1 cellular context compared by ENCODE assay signal in the genomic region with DNA sequence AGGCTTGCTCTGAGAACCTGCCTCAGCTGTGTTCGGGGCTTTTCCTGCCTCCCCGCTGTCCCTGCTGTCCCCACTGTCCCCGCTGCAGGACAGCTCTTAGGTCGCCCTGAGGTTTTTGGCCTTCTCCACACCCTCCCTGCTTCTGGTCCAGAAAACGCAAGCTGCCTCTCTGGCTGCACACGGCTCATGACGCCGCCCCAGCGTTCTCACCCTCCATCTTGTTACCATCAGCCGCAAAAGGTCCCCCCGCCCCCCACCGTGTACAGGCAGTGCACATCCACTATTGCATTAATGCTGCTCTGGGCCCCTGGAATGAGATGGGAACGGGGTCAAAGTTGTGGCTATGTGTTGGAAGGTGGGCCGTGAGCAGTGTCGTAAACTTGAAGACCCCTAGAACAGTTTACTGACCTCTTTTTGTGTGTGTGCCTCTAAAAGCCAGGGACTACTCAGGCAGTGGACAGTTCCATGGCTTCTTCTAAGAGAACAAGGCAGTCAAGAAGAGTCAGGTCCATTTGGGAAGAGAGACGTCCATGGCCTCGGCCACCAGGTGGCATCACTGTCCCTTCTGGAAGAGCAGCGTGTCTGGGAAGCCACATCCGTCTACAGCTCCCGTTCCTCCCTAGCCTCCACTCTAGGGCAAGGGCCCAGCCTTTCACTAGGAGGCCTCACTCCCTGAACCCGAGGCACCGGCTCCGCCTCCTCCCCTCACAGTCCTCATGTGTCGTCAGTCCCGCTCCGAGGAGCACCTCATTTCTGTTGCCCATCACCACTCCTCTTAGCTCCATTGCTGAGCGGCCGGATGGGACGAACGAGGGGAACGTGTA.
TF ChIP-seq lines count a peak whose summit lies in the region.

No MANE protein-coding gene starts in this region.

TF ChIP-seq in K562, 482 proteins besides CTCF, POLR2A, EP300 and RAD21 (continued from another document):
- TF ChIP-seq, protein P1, sequence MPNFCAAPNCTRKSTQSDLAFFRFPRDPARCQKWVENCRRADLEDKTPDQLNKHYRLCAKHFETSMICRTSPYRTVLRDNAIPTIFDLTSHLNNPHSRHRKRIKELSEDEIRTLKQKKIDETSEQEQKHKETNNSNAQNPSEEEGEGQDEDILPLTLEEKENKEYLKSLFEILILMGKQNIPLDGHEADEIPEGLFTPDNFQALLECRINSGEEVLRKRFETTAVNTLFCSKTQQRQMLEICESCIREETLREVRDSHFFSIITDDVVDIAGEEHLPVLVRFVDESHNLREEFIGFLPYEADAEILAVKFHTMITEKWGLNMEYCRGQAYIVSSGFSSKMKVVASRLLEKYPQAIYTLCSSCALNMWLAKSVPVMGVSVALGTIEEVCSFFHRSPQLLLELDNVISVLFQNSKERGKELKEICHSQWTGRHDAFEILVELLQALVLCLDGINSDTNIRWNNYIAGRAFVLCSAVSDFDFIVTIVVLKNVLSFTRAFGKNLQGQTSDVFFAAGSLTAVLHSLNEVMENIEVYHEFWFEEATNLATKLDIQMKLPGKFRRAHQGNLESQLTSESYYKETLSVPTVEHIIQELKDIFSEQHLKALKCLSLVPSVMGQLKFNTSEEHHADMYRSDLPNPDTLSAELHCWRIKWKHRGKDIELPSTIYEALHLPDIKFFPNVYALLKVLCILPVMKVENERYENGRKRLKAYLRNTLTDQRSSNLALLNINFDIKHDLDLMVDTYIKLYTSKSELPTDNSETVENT (CRISPR knock-in tag; IDR thresholded peaks at IDR 0.05) = no peak
- TF ChIP-seq XRCC5 (IDR thresholded peaks at IDR 0.05; ENCODE audit: low read depth, low read length) = peak; percentile 87
- no peak for TF ChIP-seq ZNF212 (CRISPR knock-in tag; IDR thresholded peaks at IDR 0.05)
- TF ChIP-seq THRAP3 (IDR thresholded peaks at IDR 0.05; ENCODE audit: borderline replicate concordance) = no peak
- TF ChIP-seq, protein P2, sequence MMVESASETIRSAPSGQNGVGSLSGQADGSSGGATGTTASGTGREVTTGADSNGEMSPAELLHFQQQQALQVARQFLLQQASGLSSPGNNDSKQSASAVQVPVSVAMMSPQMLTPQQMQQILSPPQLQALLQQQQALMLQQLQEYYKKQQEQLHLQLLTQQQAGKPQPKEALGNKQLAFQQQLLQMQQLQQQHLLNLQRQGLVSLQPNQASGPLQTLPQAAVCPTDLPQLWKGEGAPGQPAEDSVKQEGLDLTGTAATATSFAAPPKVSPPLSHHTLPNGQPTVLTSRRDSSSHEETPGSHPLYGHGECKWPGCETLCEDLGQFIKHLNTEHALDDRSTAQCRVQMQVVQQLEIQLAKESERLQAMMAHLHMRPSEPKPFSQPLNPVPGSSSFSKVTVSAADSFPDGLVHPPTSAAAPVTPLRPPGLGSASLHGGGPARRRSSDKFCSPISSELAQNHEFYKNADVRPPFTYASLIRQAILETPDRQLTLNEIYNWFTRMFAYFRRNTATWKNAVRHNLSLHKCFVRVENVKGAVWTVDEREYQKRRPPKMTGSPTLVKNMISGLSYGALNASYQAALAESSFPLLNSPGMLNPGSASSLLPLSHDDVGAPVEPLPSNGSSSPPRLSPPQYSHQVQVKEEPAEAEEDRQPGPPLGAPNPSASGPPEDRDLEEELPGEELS (CRISPR knock-in tag; IDR thresholded peaks at IDR 0.05; ENCODE audit: borderline replicate concordance) = no peak
- TF ChIP-seq YBX1 (IDR thresholded peaks at IDR 0.05) = no peak
- TF ChIP-seq, protein P3, sequence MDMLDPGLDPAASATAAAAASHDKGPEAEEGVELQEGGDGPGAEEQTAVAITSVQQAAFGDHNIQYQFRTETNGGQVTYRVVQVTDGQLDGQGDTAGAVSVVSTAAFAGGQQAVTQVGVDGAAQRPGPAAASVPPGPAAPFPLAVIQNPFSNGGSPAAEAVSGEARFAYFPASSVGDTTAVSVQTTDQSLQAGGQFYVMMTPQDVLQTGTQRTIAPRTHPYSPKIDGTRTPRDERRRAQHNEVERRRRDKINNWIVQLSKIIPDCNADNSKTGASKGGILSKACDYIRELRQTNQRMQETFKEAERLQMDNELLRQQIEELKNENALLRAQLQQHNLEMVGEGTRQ (CRISPR knock-in tag; IDR thresholded peaks at IDR 0.05) = no peak
- no peak for TF ChIP-seq TSC22D4 (tag; IDR thresholded peaks at IDR 0.05)
- no peak for TF ChIP-seq NFE2L1 (tag; IDR thresholded peaks at IDR 0.05; ENCODE audit: borderline replicate concordance, low read depth)
- no peak for TF ChIP-seq CREBBP (IDR thresholded peaks at IDR 0.05; ENCODE audit: low read depth, low read length)
- no peak for TF ChIP-seq NCOA4 (IDR thresholded peaks at IDR 0.05; ENCODE audit: partially characterized antibody)
- TF ChIP-seq KLF6 (CRISPR knock-in tag; IDR thresholded peaks at IDR 0.05; ENCODE audit: borderline replicate concordance) = no peak
- no peak for TF ChIP-seq ARHGAP35 (IDR thresholded peaks at IDR 0.05; ENCODE audit: partially characterized antibody)
- TF ChIP-seq KAT8 (IDR thresholded peaks at IDR 0.05; ENCODE audit: low read depth) = no peak
